1 cellular context compared by ENCODE assay signal in the genomic region with DNA sequence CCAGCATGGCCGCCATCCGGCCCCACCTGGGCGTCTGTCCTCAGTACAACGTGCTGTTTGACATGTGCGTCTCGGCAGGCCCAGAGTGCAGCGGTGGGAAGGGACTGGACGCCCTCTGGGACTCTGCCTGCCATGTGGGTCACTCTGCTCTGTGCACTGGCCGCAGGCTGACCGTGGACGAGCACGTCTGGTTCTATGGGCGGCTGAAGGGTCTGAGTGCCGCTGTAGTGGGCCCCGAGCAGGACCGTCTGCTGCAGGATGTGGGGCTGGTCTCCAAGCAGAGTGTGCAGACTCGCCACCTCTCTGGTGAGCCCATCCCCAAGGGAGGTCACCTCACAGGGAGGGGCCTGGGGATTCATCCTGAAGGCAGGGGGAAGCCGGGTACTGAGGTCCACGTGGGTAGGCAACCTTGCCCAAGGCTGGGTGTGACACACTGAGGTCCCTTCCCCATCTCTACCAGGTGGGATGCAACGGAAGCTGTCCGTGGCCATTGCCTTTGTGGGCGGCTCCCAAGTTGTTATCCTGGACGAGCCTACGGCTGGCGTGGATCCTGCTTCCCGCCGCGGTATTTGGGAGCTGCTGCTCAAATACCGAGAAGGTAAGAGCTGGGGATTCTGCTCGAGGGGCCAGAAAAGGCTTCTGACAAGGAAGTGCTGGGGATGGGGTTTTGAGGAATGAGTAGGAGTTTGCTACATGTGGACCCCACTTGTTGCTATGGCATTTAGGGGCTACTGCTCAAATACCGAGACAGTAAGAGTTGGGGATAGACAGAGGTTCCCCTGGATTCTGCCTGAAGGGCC.
A peak's percentile ranks its signal among the peaks of the same experiment; 100 is the strongest.
TF ChIP-seq lines count a peak whose summit lies in the region.

No MANE protein-coding gene starts in this region.

TF ChIP-seq in HepG2, 621 proteins besides CTCF, POLR2A, EP300 and RAD21 (continued from another document and continues in another):
- TF ChIP-seq TBX2 (CRISPR knock-in tag; IDR thresholded peaks at IDR 0.05; ENCODE audit: borderline replicate concordance), result peak; percentile 79
- no peak for TF ChIP-seq CBX2 (IDR thresholded peaks at IDR 0.05; ENCODE audit: low read depth, low read length)
- TF ChIP-seq CBX2 (CRISPR knock-in tag; IDR thresholded peaks at IDR 0.05; ENCODE audit: low read depth), result no peak
- no peak for TF ChIP-seq ZNF850 (CRISPR knock-in tag; conservative IDR thresholded peaks at IDR 0.05)
- no peak; the same call in 1 of the 2 replicates for TF ChIP-seq ZSCAN20 (CRISPR knock-in tag; IDR thresholded peaks at IDR 0.05; ENCODE audit: borderline replicate concordance)
- no peak for TF ChIP-seq SATB2 (CRISPR knock-in tag; IDR thresholded peaks at IDR 0.05)
- 0 out of 2 replicates have a peak, but pooled peaks have one; percentile 57 for TF ChIP-seq PRDM4 (CRISPR knock-in tag; IDR thresholded peaks at IDR 0.05; ENCODE audit: borderline replicate concordance)
- no peak for TF ChIP-seq TOE1 (CRISPR knock-in tag; IDR thresholded peaks at IDR 0.05)
- peak; percentile 83 for TF ChIP-seq POLR2G (IDR thresholded peaks at IDR 0.05; ENCODE audit: low read depth, low read length)
- TF ChIP-seq ZNF230 (CRISPR knock-in tag; IDR thresholded peaks at IDR 0.05), result peak; percentile 52; the same call in 1 of the 2 replicates
- no peak for TF ChIP-seq SRSF1 (optimal IDR thresholded peaks at IDR 0.05; ENCODE audit: low read depth, low read length)
- peak; percentile 68 for TF ChIP-seq XRCC5 (optimal IDR thresholded peaks at IDR 0.05; ENCODE audit: low read length)
- TF ChIP-seq ZNF224 (CRISPR knock-in tag; IDR thresholded peaks at IDR 0.05), result peak; percentile 94; the same call in 1 of the 2 replicates
- TF ChIP-seq, protein P1, sequence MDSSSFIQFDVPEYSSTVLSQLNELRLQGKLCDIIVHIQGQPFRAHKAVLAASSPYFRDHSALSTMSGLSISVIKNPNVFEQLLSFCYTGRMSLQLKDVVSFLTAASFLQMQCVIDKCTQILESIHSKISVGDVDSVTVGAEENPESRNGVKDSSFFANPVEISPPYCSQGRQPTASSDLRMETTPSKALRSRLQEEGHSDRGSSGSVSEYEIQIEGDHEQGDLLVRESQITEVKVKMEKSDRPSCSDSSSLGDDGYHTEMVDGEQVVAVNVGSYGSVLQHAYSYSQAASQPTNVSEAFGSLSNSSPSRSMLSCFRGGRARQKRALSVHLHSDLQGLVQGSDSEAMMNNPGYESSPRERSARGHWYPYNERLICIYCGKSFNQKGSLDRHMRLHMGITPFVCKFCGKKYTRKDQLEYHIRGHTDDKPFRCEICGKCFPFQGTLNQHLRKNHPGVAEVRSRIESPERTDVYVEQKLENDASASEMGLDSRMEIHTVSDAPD (CRISPR knock-in tag; IDR thresholded peaks at IDR 0.05), result no peak; the same call in 1 of the 2 replicates
- 0 out of 2 replicates have a peak, but pooled peaks have one; percentile 52 for TF ChIP-seq TSC22D2 (CRISPR knock-in tag; IDR thresholded peaks at IDR 0.05; ENCODE audit: borderline replicate concordance)
- TF ChIP-seq RARA (CRISPR knock-in tag; IDR thresholded peaks at IDR 0.05), result peak; percentile 56; the same call in 1 of the 2 replicates
- no peak for TF ChIP-seq HIC2 (CRISPR knock-in tag; IDR thresholded peaks at IDR 0.05; ENCODE audit: low read depth)
- TF ChIP-seq FUBP1 (CRISPR knock-in tag; IDR thresholded peaks at IDR 0.05; ENCODE audit: borderline replicate concordance), result no peak
- 0 out of 2 replicates have a peak, but pooled peaks have one; percentile 28 for TF ChIP-seq ZBTB46 (CRISPR knock-in tag; IDR thresholded peaks at IDR 0.05; ENCODE audit: borderline replicate concordance)
- no peak for TF ChIP-seq KLF9 (CRISPR knock-in tag; IDR thresholded peaks at IDR 0.05; ENCODE audit: low read depth)
- TF ChIP-seq ZFY (CRISPR knock-in tag; IDR thresholded peaks at IDR 0.05), result peak; percentile 88
- TF ChIP-seq ZIK1 (CRISPR knock-in tag; IDR thresholded peaks at IDR 0.05; ENCODE audit: borderline replicate concordance, low read depth), result peak; percentile 94
- peak; percentile 72; the same call in 1 of the 3 replicates for TF ChIP-seq MXI1 (IDR thresholded peaks at IDR 0.05; ENCODE audit: borderline replicate concordance, low read depth, low read length)
- TF ChIP-seq ONECUT2 (CRISPR knock-in tag; IDR thresholded peaks at IDR 0.05), result no peak
- peak; percentile 34; the same call in 1 of the 2 replicates for TF ChIP-seq THRA (CRISPR knock-in tag; IDR thresholded peaks at IDR 0.05; ENCODE audit: borderline replicate concordance)
- no peak for TF ChIP-seq ATM (IDR thresholded peaks at IDR 0.05; ENCODE audit: borderline replicate concordance)
- TF ChIP-seq SIN3B (IDR thresholded peaks at IDR 0.05; ENCODE audit: low read length), result no peak
- peak; percentile 28 for TF ChIP-seq IKZF5 (CRISPR knock-in tag; IDR thresholded peaks at IDR 0.05)
- TF ChIP-seq, protein P2, sequence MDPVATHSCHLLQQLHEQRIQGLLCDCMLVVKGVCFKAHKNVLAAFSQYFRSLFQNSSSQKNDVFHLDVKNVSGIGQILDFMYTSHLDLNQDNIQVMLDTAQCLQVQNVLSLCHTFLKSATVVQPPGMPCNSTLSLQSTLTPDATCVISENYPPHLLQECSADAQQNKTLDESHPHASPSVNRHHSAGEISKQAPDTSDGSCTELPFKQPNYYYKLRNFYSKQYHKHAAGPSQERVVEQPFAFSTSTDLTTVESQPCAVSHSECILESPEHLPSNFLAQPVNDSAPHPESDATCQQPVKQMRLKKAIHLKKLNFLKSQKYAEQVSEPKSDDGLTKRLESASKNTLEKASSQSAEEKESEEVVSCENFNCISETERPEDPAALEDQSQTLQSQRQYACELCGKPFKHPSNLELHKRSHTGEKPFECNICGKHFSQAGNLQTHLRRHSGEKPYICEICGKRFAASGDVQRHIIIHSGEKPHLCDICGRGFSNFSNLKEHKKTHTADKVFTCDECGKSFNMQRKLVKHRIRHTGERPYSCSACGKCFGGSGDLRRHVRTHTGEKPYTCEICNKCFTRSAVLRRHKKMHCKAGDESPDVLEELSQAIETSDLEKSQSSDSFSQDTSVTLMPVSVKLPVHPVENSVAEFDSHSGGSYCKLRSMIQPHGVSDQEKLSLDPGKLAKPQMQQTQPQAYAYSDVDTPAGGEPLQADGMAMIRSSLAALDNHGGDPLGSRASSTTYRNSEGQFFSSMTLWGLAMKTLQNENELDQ (CRISPR knock-in tag; IDR thresholded peaks at IDR 0.05; ENCODE audit: borderline replicate concordance), result no peak
- no peak for TF ChIP-seq ATF2 (CRISPR knock-in tag; IDR thresholded peaks at IDR 0.05)
